In genomic region chr1:240055978-240056772, GRCh38 we compare ENCODE assay signal across 19 cellular contexts. TPM values are rescaled to one million over a fixed set of nuclear protein-coding genes. Genes with fewer than 3 reads are reported as not detected.
A peak's percentile ranks its signal among the peaks of the same experiment; 100 is the strongest.
DNase-seq lines count a peak whose midpoint lies in the region; ATAC-seq and TF ChIP-seq lines count a peak whose summit lies in the region.
"Had no signal": no experiment of that assay in that cellular context is flagged by ENCODE, and none has a peak within 500 bp of the region (broad histone marks: within the 10 kb centered on the region; RNA-seq: fewer than 3 reads in every experiment).

No MANE protein-coding gene starts in this region.

- no peaks in the 10 kb centered on the region for H3K27me3 Mint-ChIP-seq in CD4-positive, alpha-beta T cell

- no peaks in the 10 kb centered on the region for H3K9me3 ChIP-seq in osteoblast (ENCODE audit: low read depth, low read length)
- H3K9me3 ChIP-seq in CD4-positive, alpha-beta T cell (ENCODE audit: control insufficient read depth, low read length): no peaks in the 10 kb centered on the region
- H3K9me3 ChIP-seq: MG63, SJCRH30 had no signal

- no peak overlapping the region for H3K4me3 ChIP-seq in osteoblast (ENCODE audit: insufficient read depth, low read length)
- H3K4me3 ChIP-seq: MG63, SJCRH30 had no signal

- peak overlapping the region; percentile 40 for H2AFZ ChIP-seq in osteoblast (ENCODE audit: low read length)

- H3K79me2 ChIP-seq in osteoblast (ENCODE audit: insufficient read depth, low read length): no peaks in the 10 kb centered on the region

- no peaks in the 10 kb centered on the region for H3K9me3 Mint-ChIP-seq in CD4-positive, alpha-beta T cell
- H3K9me3 Mint-ChIP-seq: H9 had no signal

- intact Hi-C loops in CD4-positive, alpha-beta T cell (cut with DNase I, micrococcal nuclease): no loop called here

- H3K36me3 ChIP-seq in osteoblast (ENCODE audit: insufficient read depth, low read length): no peaks in the 10 kb centered on the region
- H3K36me3 ChIP-seq: MG63, SJCRH30 had no signal

- DNase-seq in DMS53 (lab: John Stamatoyannopoulos, UW): peak; percentile 25
- no peak for DNase-seq in DMS53 treated with DMSO at 0.1 percent for 48 hours (lab: John Stamatoyannopoulos, UW; ENCODE audit: unreplicated experiment)
- DNase-seq in M059J (ENCODE audit: low read depth): peak; percentile 62
- peak; percentile 6 for DNase-seq in SK-MEL-5 (ENCODE audit: low read depth, low spot score)
- no peak for DNase-seq in osteoblast (ENCODE audit: insufficient read length, low spot score, missing footprints)
- DNase-seq in CD4-positive, alpha-beta T cell: no peak
- no peak for DNase-seq in activated naive CD4-positive, alpha-beta T cell (lab: John Stamatoyannopoulos, UW)
- DNase-seq: H9, IMR-90, Karpas-422, MG63, NCI-H1930, NCI-H2171 treated with DMSO at 0.1 percent for 48 hours, PC-3, SJCRH30 had no signal

- H3K4me1 ChIP-seq in osteoblast (ENCODE audit: insufficient read depth, low read length): no peaks in the 10 kb centered on the region
- H3K4me1 ChIP-seq: SJCRH30 had no signal

- no peak overlapping the region for H3K27ac Mint-ChIP-seq in CD4-positive, alpha-beta T cell
- H3K27ac Mint-ChIP-seq: CD14-positive monocyte, H9 had no signal

- no peak overlapping the region for H3K27ac ChIP-seq in osteoblast (ENCODE audit: low read depth, low read length)
- H3K27ac ChIP-seq in CD4-positive, alpha-beta T cell (ENCODE audit: low read depth, low read length): no peak overlapping the region
- H3K27ac ChIP-seq: 22Rv1, RWPE1, SJCRH30 had no signal

- H3K4me1 Mint-ChIP-seq in CD4-positive, alpha-beta T cell (ENCODE audit: low read depth): no peaks in the 10 kb centered on the region
- H3K4me1 Mint-ChIP-seq: CD14-positive monocyte had no signal

- no peaks in the 10 kb centered on the region for H3K36me3 Mint-ChIP-seq in CD4-positive, alpha-beta T cell (ENCODE audit: low read depth)
- H3K36me3 Mint-ChIP-seq: CD14-positive monocyte had no signal

- no peak for ATAC-seq in HG02610 (IDR thresholded peaks at IDR 0.05; ENCODE audit: unreplicated experiment)
- no peak for ATAC-seq in CD4-positive, alpha-beta T cell (ENCODE audit: poor library complexity)
- ATAC-seq: PC-3 had no signal

- H3K4me3 Mint-ChIP-seq in CD4-positive, alpha-beta T cell: no peak overlapping the region
- H3K4me3 Mint-ChIP-seq: CD14-positive monocyte, H9 had no signal

- in situ Hi-C loops in SK-MEL-5 (cut with HindIII; ENCODE audit: low pct_unique_long_range_greater_than_20kb, low sequenced_read_pairs): no loop called here

- POLR2A ChIA-PET in CD4-positive, alpha-beta T cell (lab: Charles Lee): no interaction called here

- CTCF ChIA-PET in CD4-positive, alpha-beta T cell (lab: Charles Lee): no interaction called here

- no peak for TF ChIP-seq CTCF in osteoblast (IDR thresholded peaks at IDR 0.05; ENCODE audit: extremely low read depth, low read depth, low read length)
- TF ChIP-seq CTCF in CD4-positive, alpha-beta T cell (IDR thresholded peaks at IDR 0.05): no peak

- no peak overlapping the region for H3K4me2 ChIP-seq in osteoblast (ENCODE audit: insufficient read depth, low read length)

- H4K20me1 ChIP-seq in osteoblast (ENCODE audit: insufficient read depth, low read length): no peaks in the 10 kb centered on the region

- peaks cover 2% of the 10 kb centered on the region for H3K27me3 ChIP-seq in osteoblast (ENCODE audit: insufficient read depth, low read length)
- H3K27me3 ChIP-seq in CD4-positive, alpha-beta T cell (ENCODE audit: control insufficient read depth, insufficient read depth, low read length): no peaks in the 10 kb centered on the region
- H3K27me3 ChIP-seq: MG63, SJCRH30 had no signal

RNA-seq across cellular contexts. Expression of gene FMN2, which starts 35.5 kb away (rescaled TPM):
- total RNA-seq in M059J (2014; rRNA removed; shearing (Covaris generic)): 6.0 and 19.2 TPM in 2 replicates
- total RNA-seq in SK-MEL-5 (2014; rRNA removed; shearing (Covaris generic)): 35.4 and 39.8 TPM in 2 replicates
- polyA plus RNA-seq in SK-MEL-5 (2015; cell fraction: cytosol; rRNA removed): 24.9 and 45.3 TPM in 2 replicates
- 11.7 and 13.8 TPM in 2 replicates for polyA plus RNA-seq in SK-MEL-5 (2015; cell fraction: nucleus; rRNA removed)
- total RNA-seq in osteoblast: 9.7 and 11.2 TPM in 2 replicates
- not detected for total RNA-seq in CD4-positive, alpha-beta T cell
- total RNA-seq: SJCRH30 had no signal
- polyA plus RNA-seq: CD14-positive monocyte had no signal

Comparison
In these comparisons a context has a peak if more than half of its experiments do, and no peak if none do; other contexts are left out.
1. DNase-seq: peak in DMS53 (single experiment), M059J (single experiment) and SK-MEL-5 (single experiment); none in DMS53 treated with DMSO at 0.1 percent for 48 hours (single experiment), osteoblast (single experiment), CD4-positive, alpha-beta T cell (0 of 10) and activated naive CD4-positive, alpha-beta T cell (0 of 4).